8 cellular contexts compared by ENCODE assay signal in genomic region chr11:65422104-65422632, GRCh38. TPM values are rescaled to one million over a fixed set of nuclear protein-coding genes. Genes with fewer than 3 reads are reported as not detected.
A peak's percentile ranks its signal among the peaks of the same experiment; 100 is the strongest.
DNase-seq lines count a peak whose midpoint lies in the region; ATAC-seq and TF ChIP-seq lines count a peak whose summit lies in the region.

No MANE protein-coding gene starts in this region.

- H3K4me3 ChIP-seq in coronary artery, result peak overlapping the region; percentile 90

- H3K27ac ChIP-seq in coronary artery, result peak overlapping the region; percentile 99 to 100

- peak; percentile 26 for ATAC-seq in HG02678 (IDR thresholded peaks at IDR 0.05; ENCODE audit: unreplicated experiment)
- ATAC-seq in left lobe of liver, result peak; percentile 36
- no peak for ATAC-seq in HG03457 (IDR thresholded peaks at IDR 0.05; ENCODE audit: unreplicated experiment)

- no peak for TF ChIP-seq CTCF in coronary artery (IDR thresholded peaks at IDR 0.05)

- DNase-seq in DMS53 treated with DMSO at 0.1 percent for 48 hours (lab: John Stamatoyannopoulos, UW; ENCODE audit: unreplicated experiment) (peak; percentile 77), NCI-H226 (peak; percentile 95), coronary artery (ENCODE audit: low spot score) (peak; percentile 97), left lobe of liver (ENCODE audit: low spot score) (peak; percentile 99)
- DNase-seq in activated CD4-positive, alpha-beta T cell treated with anti-CD3 and anti-CD28 coated beads, Interleukin-2, amount 50 U/mL, for 1 hour, result peak; percentile 93
- peak; percentile 85 to 92 for DNase-seq in stimulated activated CD4-positive, alpha-beta T cell treated with anti-CD3 and anti-CD28 coated beads, Interleukin-1b, Interleukin-23, amount 100 ng/mL, for 4 hours (ENCODE audit: low read depth in 2 of 2)

RNA-seq across cellular contexts. Expression of gene NEAT1, which starts 0.4 kb away (rescaled TPM):
- total RNA-seq in left lobe of liver, result 766 TPM

RNA-seq across cellular contexts. Expression of gene FRMD8, which starts 35.7 kb away (rescaled TPM):
- 9.3 TPM for total RNA-seq in left lobe of liver

RNA-seq across cellular contexts. Expression of gene SLC25A45, which starts 39.7 kb away (rescaled TPM):
- total RNA-seq in left lobe of liver, result 14.5 TPM
